ENCODE assay signal across 13 cellular contexts in the genomic region with DNA sequence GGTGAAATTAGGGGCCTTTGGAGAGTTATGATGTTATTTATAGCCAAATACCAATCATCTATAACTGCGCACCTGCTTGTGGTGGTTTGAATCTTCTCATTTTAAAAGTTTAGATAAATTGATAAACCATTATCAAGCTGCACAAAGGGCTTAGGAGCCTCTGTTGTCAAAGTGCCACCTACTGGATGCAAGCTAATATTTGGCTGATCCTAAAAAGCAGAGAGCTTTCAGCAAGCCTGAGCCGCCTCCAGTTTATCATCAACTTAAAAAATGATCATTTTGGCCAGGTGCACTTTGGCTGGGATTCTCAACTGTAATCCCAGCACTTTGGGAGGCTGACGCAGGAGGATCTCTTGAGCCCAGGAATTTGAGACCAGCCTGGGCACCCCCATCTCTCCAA. TPM values are rescaled to one million over a fixed set of nuclear protein-coding genes. Genes with fewer than 3 reads are reported as not detected.
DNase-seq lines count a peak whose midpoint lies in the region; ATAC-seq and TF ChIP-seq lines count a peak whose summit lies in the region.
"Had no signal": no experiment of that assay in that cellular context is flagged by ENCODE, and none has a peak within 500 bp of the region (broad histone marks: within the 10 kb centered on the region; RNA-seq: fewer than 3 reads in every experiment).

No MANE protein-coding gene starts in this region.

- intact Hi-C loops in heart right ventricle (cut with DNase I) = no loop called here
- intact Hi-C loops in left ventricle myocardium superior (cut with micrococcal nuclease) = no loop called here

- TF ChIP-seq CTCF in heart right ventricle (IDR thresholded peaks at IDR 0.05) (peak in 5 of 9 donors; percentile 24 to 41 (median 29)), epithelial cell of proximal tubule (conservative IDR thresholded peaks at IDR 0.05; ENCODE audit: low read depth, low read length) (peak; percentile 46), upper lobe of left lung (IDR thresholded peaks at IDR 0.05) (no peak)

- DNase-seq in heart right ventricle (no peak), left ventricle myocardium superior (no peak), OCI-M1 (lab: John Stamatoyannopoulos, UW) (peak; percentile 10), epithelial cell of proximal tubule (ENCODE audit: low read depth) (no peak), activated gamma-delta T cell (lab: John Stamatoyannopoulos, UW) (no peak), upper lobe of left lung (no peak), HUDEP-2 (lab: John Stamatoyannopoulos, UW; ENCODE audit: unreplicated experiment in 76 of 76) (no peak)
- DNase-seq: NCI-H2171 treated with DMSO at 0.1 percent for 48 hours, T-cell had no signal

- 84 to 88% methylated on average over 3 of the region's 3 CpGs for WGBS in heart right ventricle, 2 donors
- 85 to 90% methylated on average over 3 of the region's 3 CpGs for WGBS in upper lobe of left lung, 2 donors

- H3K4me1 ChIP-seq in heart right ventricle (peaks cover 0 to 5% (median 0%) of the 10 kb centered on the region in 9 donors), upper lobe of left lung (no peaks in the 10 kb centered on the region)

- no peak for TF ChIP-seq POLR2A in upper lobe of left lung (IDR thresholded peaks at IDR 0.05)

- no peaks in the 10 kb centered on the region for H3K27me3 ChIP-seq in heart right ventricle
- H3K27me3 ChIP-seq in upper lobe of left lung = no peaks in the 10 kb centered on the region
- H3K27me3 ChIP-seq: hepatocyte had no signal

- H3K36me3 ChIP-seq in heart right ventricle (no peaks in the 10 kb centered on the region), upper lobe of left lung (no peaks in the 10 kb centered on the region)

- H3K9me3 ChIP-seq in heart right ventricle (no peaks in the 10 kb centered on the region), upper lobe of left lung (no peaks in the 10 kb centered on the region)

- no peak for ATAC-seq in heart right ventricle
- ATAC-seq in left ventricle myocardium superior = no peak
- ATAC-seq in GM19023 (IDR thresholded peaks at IDR 0.05; ENCODE audit: unreplicated experiment) = no peak
- ATAC-seq in upper lobe of left lung (ENCODE audit: low FRiP score in 2 of 2) = no peak
- ATAC-seq: naive thymus-derived CD8-positive, alpha-beta T cell; T-cell had no signal

- TF ChIP-seq EP300 in upper lobe of left lung (IDR thresholded peaks at IDR 0.05) = no peak

- H3K4me3 ChIP-seq in heart right ventricle (no peak overlapping the region), epithelial cell of proximal tubule (ENCODE audit: low read depth, low read length) (no peak overlapping the region), upper lobe of left lung (no peak overlapping the region)
- H3K4me3 ChIP-seq: hepatocyte had no signal

- no peak overlapping the region for H3K27ac ChIP-seq in heart right ventricle
- no peak overlapping the region for H3K27ac ChIP-seq in upper lobe of left lung
- H3K27ac ChIP-seq: hepatocyte, HL-60 had no signal

RNA-seq across cellular contexts. Expression of a gene that starts 58.5 kb away (rescaled TPM):
- 10 to 100 TPM; 26.8 to 46.5 (median 41.1) TPM for total RNA-seq in heart right ventricle
- polyA plus RNA-seq in heart right ventricle = 1 to 10 TPM; 4.1 to 7.5 TPM
- 45.2 TPM for total RNA-seq in left ventricle myocardium superior
- 6.1 and 10.4 TPM in 2 replicates for total RNA-seq in epithelial cell of proximal tubule
- 100 to 1,000 TPM in 1 of 6 donors, 10 to 100 TPM in 5; 44.2 to 106 (median 71.7) TPM for total RNA-seq in upper lobe of left lung

Comparison
In these comparisons a context has a peak if more than half of its experiments do, and no peak if none do; other contexts are left out.
1. CTCF ChIP-seq: peak in heart right ventricle (5 of 9) and epithelial cell of proximal tubule (single experiment); none in upper lobe of left lung (0 of 6).